ENCODE assay signal across 17 cellular contexts in genomic region chr18:73841661-73842060, GRCh38.
A peak's percentile ranks its signal among the peaks of the same experiment; 100 is the strongest.
DNase-seq lines count a peak whose midpoint lies in the region; ATAC-seq and TF ChIP-seq lines count a peak whose summit lies in the region.
"Had no signal": no experiment of that assay in that cellular context is flagged by ENCODE, and none has a peak within 500 bp of the region (broad histone marks: within the 10 kb centered on the region; RNA-seq: fewer than 3 reads in every experiment).

No MANE protein-coding gene starts in this region.

- no peak overlapping the region for H2AFZ ChIP-seq in PC-3 (ENCODE audit: low read length)
- no peak overlapping the region for H2AFZ ChIP-seq in osteoblast (ENCODE audit: low read length)

- H3K36me3 ChIP-seq in PC-3 (ENCODE audit: low read depth, low read length) (no peaks in the 10 kb centered on the region; the same call in 1 of the 2 replicates), osteoblast (ENCODE audit: insufficient read depth, low read length) (no peaks in the 10 kb centered on the region)

- CTCF ChIA-PET in PC-3 (lab: Charles Lee), result interaction anchor here (0.5 kb wide), 1 partner anchor 702 kb away, joined by 3 read pairs; no protein-coding TSS in a partner anchor
- CTCF ChIA-PET in activated CD4-positive, alpha-beta memory T cell treated with anti-CD3 and anti-CD28 coated beads for 36 hours (lab: Charles Lee), result interaction anchor here (1.4 to 1.7 kb wide), 2 partner anchors 9 to 1078 kb away, joined by 4 to 14 read pairs; no protein-coding TSS in a partner anchor

- H3K27me3 ChIP-seq in PC-3 (ENCODE audit: low read length) (no peaks in the 10 kb centered on the region), dorsolateral prefrontal cortex (peaks cover 0 to 4% (median 0%) of the 10 kb centered on the region in 45 donors), osteoblast (ENCODE audit: insufficient read depth, low read length) (peaks cover 3% of the 10 kb centered on the region)

- H3K27ac ChIP-seq in PC-3 (ENCODE audit: low read length) (no peak overlapping the region), dorsolateral prefrontal cortex (no peak overlapping the region), osteoblast (ENCODE audit: low read depth, low read length) (no peak overlapping the region)
- H3K27ac ChIP-seq: epithelial cell of prostate had no signal

- intact Hi-C loops in PC-3 (cut with micrococcal nuclease), result loop anchor here (2.0 to 10.0 kb wide), 7 partner anchors 67 to 557 kb away; no protein-coding TSS in a partner anchor
- intact Hi-C loops in dorsolateral prefrontal cortex (cut with DNase I), result loop anchor here (5.0 to 10.0 kb wide), 3 partner anchors 977 to 1079 kb away; partner anchors contain the start of gene NETO1 (in 1 of the 2)
- intact Hi-C loops in activated CD4-positive, alpha-beta memory T cell treated with anti-CD3 and anti-CD28 coated beads for 36 hours (cut with micrococcal nuclease), result loop anchor here (1.0 kb wide), 1 partner anchor 1079 kb away; no protein-coding TSS in a partner anchor

- no peak overlapping the region for H3K4me2 ChIP-seq in PC-3 (ENCODE audit: low read length)
- no peak overlapping the region for H3K4me2 ChIP-seq in osteoblast (ENCODE audit: insufficient read depth, low read length)

- H4K20me1 ChIP-seq in PC-3 (ENCODE audit: low read length) (no peaks in the 10 kb centered on the region), osteoblast (ENCODE audit: insufficient read depth, low read length) (no peaks in the 10 kb centered on the region)

- H3K36me3 Mint-ChIP-seq in activated CD4-positive, alpha-beta memory T cell treated with anti-CD3 and anti-CD28 coated beads for 36 hours, result no peaks in the 10 kb centered on the region
- H3K36me3 Mint-ChIP-seq: stimulated activated effector memory CD8-positive, alpha-beta T cell treated with anti-CD3 and anti-CD28 coated beads, Interleukin-12 subunit alpha, Interleukin-12 subunit beta, amount 100 ng/mL, for 72 hours had no signal

- H3K27ac Mint-ChIP-seq in activated CD4-positive, alpha-beta memory T cell treated with anti-CD3 and anti-CD28 coated beads for 36 hours, result no peak overlapping the region
- H3K27ac Mint-ChIP-seq: activated CD4-positive, alpha-beta memory T cell treated with anti-CD3 and anti-CD28 coated beads, Interleukin-2, amount 10 ng/mL, durations not matched to agents 7 days and 5 days; stimulated activated effector memory CD8-positive, alpha-beta T cell treated with anti-CD3 and anti-CD28 coated beads, Interleukin-12 subunit alpha, Interleukin-12 subunit beta, amount 100 ng/mL, for 72 hours had no signal

- TF ChIP-seq CTCF in GM12873 (IDR thresholded peaks at IDR 0.05; ENCODE audit: insufficient read depth, low read depth, low read length, missing control alignments) (peak; percentile 4), PC-3 (conservative IDR thresholded peaks at IDR 0.05; ENCODE audit: low read depth, low read length) (peak; percentile 59), dorsolateral prefrontal cortex (IDR thresholded peaks at IDR 0.05 in 54 of 56, conservative IDR thresholded peaks at IDR 0.05 in 2 of 56; ENCODE audit: low read depth in 1 of 56, partially characterized antibody in 56 of 56) (peak in 37 of 56 donors; percentile 10 to 50 (median 26)), osteoblast (IDR thresholded peaks at IDR 0.05; ENCODE audit: extremely low read depth, low read depth, low read length) (peak; percentile 29)

- H3K9me2 ChIP-seq in PC-3 (replicated peaks; ENCODE audit: low read length), result no peaks in the 10 kb centered on the region

- H3K4me1 ChIP-seq in PC-3 (ENCODE audit: insufficient read depth, low read length), result peaks cover 6% of the 10 kb centered on the region
- H3K4me1 ChIP-seq in osteoblast (ENCODE audit: insufficient read depth, low read length), result no peaks in the 10 kb centered on the region

- H3K9me3 Mint-ChIP-seq in activated CD4-positive, alpha-beta memory T cell treated with anti-CD3 and anti-CD28 coated beads for 36 hours, result no peaks in the 10 kb centered on the region
- H3K9me3 Mint-ChIP-seq: activated CD4-positive, alpha-beta memory T cell treated with anti-CD3 and anti-CD28 coated beads, Interleukin-2, amount 10 ng/mL, durations not matched to agents 7 days and 5 days; stimulated activated effector memory CD8-positive, alpha-beta T cell treated with anti-CD3 and anti-CD28 coated beads, Interleukin-12 subunit alpha, Interleukin-12 subunit beta, amount 100 ng/mL, for 72 hours had no signal

- POLR2A ChIA-PET in PC-3 (lab: Charles Lee; ENCODE audit: unreplicated experiment), result interaction anchor here (0.7 kb wide), 1 partner anchor 1079 kb away, joined by 4 read pairs; no protein-coding TSS in a partner anchor
- POLR2A ChIA-PET in activated CD4-positive, alpha-beta memory T cell treated with anti-CD3 and anti-CD28 coated beads for 36 hours (lab: Charles Lee), result no interaction called here

- no TSS peak for BruUV-seq in PC-3 (replicated peaks; lab: Mats Ljungman, UMichigan)

- H3K27me3 Mint-ChIP-seq in activated CD4-positive, alpha-beta memory T cell treated with anti-CD3 and anti-CD28 coated beads for 36 hours, result peaks cover 4% of the 10 kb centered on the region
- H3K27me3 Mint-ChIP-seq: activated CD4-positive, alpha-beta memory T cell treated with anti-CD3 and anti-CD28 coated beads, Interleukin-2, amount 10 ng/mL, durations not matched to agents 7 days and 5 days had no signal

- no peak overlapping the region for H3K4me3 Mint-ChIP-seq in activated CD4-positive, alpha-beta memory T cell treated with anti-CD3 and anti-CD28 coated beads for 36 hours
- H3K4me3 Mint-ChIP-seq: activated CD4-positive, alpha-beta memory T cell treated with anti-CD3 and anti-CD28 coated beads, Interleukin-2, amount 10 ng/mL, durations not matched to agents 7 days and 5 days; stimulated activated effector memory CD8-positive, alpha-beta T cell treated with anti-CD3 and anti-CD28 coated beads, Interleukin-12 subunit alpha, Interleukin-12 subunit beta, amount 100 ng/mL, for 72 hours had no signal

- H3F3A ChIP-seq in PC-3 (ENCODE audit: low read length, unreplicated experiment), result no peaks in the 10 kb centered on the region

- peaks cover 8% of the 10 kb centered on the region for H3K4me1 Mint-ChIP-seq in activated CD4-positive, alpha-beta memory T cell treated with anti-CD3 and anti-CD28 coated beads for 36 hours (ENCODE audit: low read depth)
- H3K4me1 Mint-ChIP-seq: activated CD4-positive, alpha-beta memory T cell treated with anti-CD3 and anti-CD28 coated beads, Interleukin-2, amount 10 ng/mL, durations not matched to agents 7 days and 5 days; stimulated activated effector memory CD8-positive, alpha-beta T cell treated with anti-CD3 and anti-CD28 coated beads, Interleukin-12 subunit alpha, Interleukin-12 subunit beta, amount 100 ng/mL, for 72 hours had no signal

- ATAC-seq in PC-3, result peak; percentile 38
- ATAC-seq: stimulated activated effector memory CD8-positive, alpha-beta T cell treated with anti-CD3 and anti-CD28 coated beads, Interleukin-12 subunit alpha, Interleukin-12 subunit beta, amount 100 ng/mL, for 72 hours had no signal

- DNase-seq in PC-3, result peak; percentile 33
- DNase-seq in dorsolateral prefrontal cortex, result no peak
- DNase-seq in osteoblast (ENCODE audit: insufficient read length, low spot score, missing footprints), result no peak
- no peak for DNase-seq in hepatic stellate cell (ENCODE audit: low spot score)
- DNase-seq in activated CD4-positive, alpha-beta memory T cell treated with anti-CD3 and anti-CD28 coated beads for 36 hours, result no peak
- DNase-seq in activated CD4-positive, alpha-beta T cell treated with anti-CD3 and anti-CD28 coated beads, Interleukin-2, amount 50 U/mL, for 1 hour, result no peak
- DNase-seq in activated CD8-positive, alpha-beta memory T cell treated with anti-CD3 and anti-CD28 coated beads, Interleukin-2, amount 50 U/mL, for 4 hours, result no peak
- DNase-seq: activated CD4-positive, alpha-beta memory T cell treated with anti-CD3 and anti-CD28 coated beads, Interleukin-2, amount 10 ng/mL, durations not matched to agents 7 days and 5 days; cerebellar nuclear complex; kidney; NCI-H1436 treated with DMSO at 0.1 percent for 48 hours; NCI-H446; small intestine; trophoblast cell had no signal

- no peak overlapping the region for H3K9ac ChIP-seq in PC-3 (ENCODE audit: low read length)

- H3K9me3 ChIP-seq in PC-3 (ENCODE audit: low read length) (no peaks in the 10 kb centered on the region), osteoblast (ENCODE audit: low read depth, low read length) (no peaks in the 10 kb centered on the region)

- H3K79me2 ChIP-seq in PC-3 (ENCODE audit: low read length), result no peaks in the 10 kb centered on the region
- H3K79me2 ChIP-seq in osteoblast (ENCODE audit: insufficient read depth, low read length), result no peaks in the 10 kb centered on the region

- H3K4me3 ChIP-seq in PC-3 (ENCODE audit: low read length) (no peak overlapping the region), dorsolateral prefrontal cortex (no peak overlapping the region), osteoblast (ENCODE audit: insufficient read depth, low read length) (no peak overlapping the region)

Comparison
In these comparisons a context has a peak if more than half of its experiments do, and no peak if none do; other contexts are left out.
1. CTCF ChIP-seq: peak in every context shown above with its lines; median percentile 59 in PC-3; 29 in osteoblast; 26 in dorsolateral prefrontal cortex; 4 in GM12873.